ENCODE assay signal across 1 cellular context in genomic region chrX:119468186-119468929, GRCh38.
TF ChIP-seq lines count a peak whose summit lies in the region.

TSS of gene SLC25A5 (plus strand) at chrX:119468444. CDS start at chrX:119468516, 72 bp downstream.

TF ChIP-seq in HepG2, 621 proteins besides CTCF, POLR2A, EP300 and RAD21 (continued from another document and continues in another):
- TF ChIP-seq HNF1A (IDR thresholded peaks at IDR 0.05; ENCODE audit: low read depth) (no peak), HNF1A (CRISPR knock-in tag; IDR thresholded peaks at IDR 0.05; ENCODE audit: borderline replicate concordance) (no peak), NR2F6 (IDR thresholded peaks at IDR 0.05) (no peak), NR2F6 (CRISPR knock-in tag; IDR thresholded peaks at IDR 0.05) (0 out of 2 replicates have a peak, but pooled peaks have one; percentile 37), TRIM24 (CRISPR knock-in tag; IDR thresholded peaks at IDR 0.05) (no peak), NCOA5 (CRISPR knock-in tag; IDR thresholded peaks at IDR 0.05) (no peak), YY1 (IDR thresholded peaks at IDR 0.05; ENCODE audit: insufficient read depth, insufficient replicate concordance, low read depth, low read length) (peak; percentile 74), AGO2 (optimal IDR thresholded peaks at IDR 0.05; ENCODE audit: low read depth, low read length) (peak; percentile 79), MAF1 (CRISPR knock-in tag; IDR thresholded peaks at IDR 0.05; ENCODE audit: borderline replicate concordance) (no peak), HMG20A (CRISPR knock-in tag; IDR thresholded peaks at IDR 0.05; ENCODE audit: borderline replicate concordance) (no peak), TFDP2 (CRISPR knock-in tag; IDR thresholded peaks at IDR 0.05) (peak; percentile 90), ZNF24 (IDR thresholded peaks at IDR 0.05) (no peak), HOXA3 (CRISPR knock-in tag; IDR thresholded peaks at IDR 0.05) (peak; percentile 49; the same call in 1 of the 2 replicates), ZSCAN25 (CRISPR knock-in tag; IDR thresholded peaks at IDR 0.05) (no peak), BORCS8-MEF2B (CRISPR knock-in tag; IDR thresholded peaks at IDR 0.05) (peak; percentile 46; the same call in 1 of the 2 replicates), KIAA2018 (CRISPR knock-in tag; IDR thresholded peaks at IDR 0.05; ENCODE audit: borderline replicate concordance) (no peak), ZNF33B (CRISPR knock-in tag; IDR thresholded peaks at IDR 0.05) (no peak; the same call in 1 of the 2 replicates), PBX2 (CRISPR knock-in tag; IDR thresholded peaks at IDR 0.05) (no peak), REL (CRISPR knock-in tag; conservative IDR thresholded peaks at IDR 0.05) (no peak), JUNB (CRISPR knock-in tag; IDR thresholded peaks at IDR 0.05; ENCODE audit: borderline replicate concordance) (no peak), SMC3 (IDR thresholded peaks at IDR 0.05; ENCODE audit: low read length) (no peak), PCBP1 (IDR thresholded peaks at IDR 0.05; ENCODE audit: borderline replicate concordance, low read depth, low read length) (no peak), ERF (CRISPR knock-in tag; IDR thresholded peaks at IDR 0.05) (0 out of 2 replicates have a peak, but pooled peaks have one; percentile 31), ZNF770 (CRISPR knock-in tag; IDR thresholded peaks at IDR 0.05) (no peak), HDAC2 (CRISPR knock-in tag; IDR thresholded peaks at IDR 0.05) (peak; percentile 36; the same call in 1 of the 2 replicates), ZNF549 (CRISPR knock-in tag; IDR thresholded peaks at IDR 0.05) (no peak), ZC3H4 (CRISPR knock-in tag; IDR thresholded peaks at IDR 0.05; ENCODE audit: borderline replicate concordance) (no peak), NFYC (CRISPR knock-in tag; IDR thresholded peaks at IDR 0.05) (peak; percentile 59), BRF2 (CRISPR knock-in tag; IDR thresholded peaks at IDR 0.05) (no peak), BCLAF1 (IDR thresholded peaks at IDR 0.05) (no peak), UBTF (CRISPR knock-in tag; IDR thresholded peaks at IDR 0.05) (no peak; the same call in 1 of the 2 replicates), KDM5A (IDR thresholded peaks at IDR 0.05; ENCODE audit: borderline replicate concordance, low read length) (0 out of 2 replicates have a peak, but pooled peaks have one; percentile 21), PHF21A (CRISPR knock-in tag; IDR thresholded peaks at IDR 0.05) (no peak)
